Comparison of ENCODE assay signal across 26 cellular contexts in genomic region chr10:116913681-116914080, GRCh38.
A peak's percentile ranks its signal among the peaks of the same experiment; 100 is the strongest.
DNase-seq lines count a peak whose midpoint lies in the region; ATAC-seq, FAIRE-seq and TF ChIP-seq lines count a peak whose summit lies in the region.
"Had no signal": no experiment of that assay in that cellular context is flagged by ENCODE, and none has a peak within 500 bp of the region (broad histone marks: within the 10 kb centered on the region; RNA-seq: fewer than 3 reads in every experiment).

No MANE protein-coding gene starts in this region.

- H3K4me3 ChIP-seq in right atrium auricular region = no peak overlapping the region
- no peak overlapping the region for H3K4me3 ChIP-seq in kidney (ENCODE audit: low read length in 2 of 2)
- H3K4me3 ChIP-seq: BLaER1 had no signal

- no peaks in the 10 kb centered on the region for H3K9me3 Mint-ChIP-seq in immature natural killer cell
- no peaks in the 10 kb centered on the region for H3K9me3 Mint-ChIP-seq in activated CD4-positive, alpha-beta T cell treated with anti-CD3 and anti-CD28 coated beads, Interleukin-2, amount 10 ng/mL, durations not matched to agents 7 days and 5 days
- H3K9me3 Mint-ChIP-seq: CD4-positive, CD25-positive, alpha-beta regulatory T cell; CD8-positive, alpha-beta memory T cell had no signal

- no peaks in the 10 kb centered on the region for H3K27me3 ChIP-seq in right atrium auricular region
- H3K27me3 ChIP-seq: BE2C, BLaER1 had no signal

- peak; percentile 85 for ATAC-seq in Right ventricle myocardium superior (ENCODE audit: poor library complexity)
- ATAC-seq in left ventricle myocardium superior = peak; percentile 73

- POLR2A ChIA-PET in activated CD4-positive, alpha-beta T cell treated with anti-CD3 and anti-CD28 coated beads, Interleukin-2, amount 10 ng/mL, durations not matched to agents 7 days and 5 days (lab: Charles Lee) = no interaction called here

- H3K9ac ChIP-seq in kidney (ENCODE audit: low read length in 2 of 2) = no peak overlapping the region
- H3K9ac ChIP-seq: BLaER1 had no signal

- no peaks in the 10 kb centered on the region for H3K36me3 Mint-ChIP-seq in immature natural killer cell
- no peaks in the 10 kb centered on the region for H3K36me3 Mint-ChIP-seq in activated CD4-positive, alpha-beta T cell treated with anti-CD3 and anti-CD28 coated beads, Interleukin-2, amount 10 ng/mL, durations not matched to agents 7 days and 5 days (ENCODE audit: low read depth)
- H3K36me3 Mint-ChIP-seq: CD4-positive, alpha-beta memory T cell; CD4-positive, CD25-positive, alpha-beta regulatory T cell; CD8-positive, alpha-beta memory T cell had no signal

- no peak overlapping the region for H3K27ac Mint-ChIP-seq in immature natural killer cell
- no peak overlapping the region for H3K27ac Mint-ChIP-seq in activated CD4-positive, alpha-beta T cell treated with anti-CD3 and anti-CD28 coated beads, Interleukin-2, amount 10 ng/mL, durations not matched to agents 7 days and 5 days
- H3K27ac Mint-ChIP-seq: CD4-positive, alpha-beta memory T cell; CD4-positive, CD25-positive, alpha-beta regulatory T cell; CD8-positive, alpha-beta memory T cell had no signal

- H3K4me1 ChIP-seq in right atrium auricular region (no peaks in the 10 kb centered on the region), kidney (ENCODE audit: control insufficient read depth in 1 of 2, insufficient read depth in 1 of 2, low read depth in 1 of 2, low read length in 2 of 2) (no peaks in the 10 kb centered on the region)
- H3K4me1 ChIP-seq: BE2C, BLaER1, Caco-2 had no signal

- H3K9me3 ChIP-seq in right atrium auricular region (no peaks in the 10 kb centered on the region), kidney (ENCODE audit: control insufficient read depth in 1 of 2, low read length in 2 of 2) (no peaks in the 10 kb centered on the region)
- H3K9me3 ChIP-seq: BE2C, BLaER1, Caco-2 had no signal

- no peaks in the 10 kb centered on the region for H3K27me3 Mint-ChIP-seq in immature natural killer cell (ENCODE audit: low read depth in 3 of 3)
- H3K27me3 Mint-ChIP-seq in activated CD4-positive, alpha-beta T cell treated with anti-CD3 and anti-CD28 coated beads, Interleukin-2, amount 10 ng/mL, durations not matched to agents 7 days and 5 days = no peaks in the 10 kb centered on the region
- H3K27me3 Mint-ChIP-seq: CD4-positive, CD25-positive, alpha-beta regulatory T cell; CD8-positive, alpha-beta memory T cell had no signal

- H3K4me1 Mint-ChIP-seq in immature natural killer cell = no peaks in the 10 kb centered on the region
- no peaks in the 10 kb centered on the region for H3K4me1 Mint-ChIP-seq in activated CD4-positive, alpha-beta T cell treated with anti-CD3 and anti-CD28 coated beads, Interleukin-2, amount 10 ng/mL, durations not matched to agents 7 days and 5 days
- H3K4me1 Mint-ChIP-seq: CD4-positive, alpha-beta memory T cell; CD4-positive, CD25-positive, alpha-beta regulatory T cell; CD8-positive, alpha-beta memory T cell had no signal

- H3K36me3 ChIP-seq in right atrium auricular region = no peaks in the 10 kb centered on the region
- H3K36me3 ChIP-seq in kidney (ENCODE audit: control insufficient read depth in 1 of 2, insufficient read depth in 2 of 2, low read length in 2 of 2) = peaks cover 0 to 8% of the 10 kb centered on the region in 2 donors
- H3K36me3 ChIP-seq: BE2C, BLaER1 had no signal

- no peak for DNase-seq in Right ventricle myocardium superior
- no peak for DNase-seq in right atrium auricular region (ENCODE audit: low spot score)
- peak; percentile 9 for DNase-seq in NCI-H446 treated with DMSO at 0.1 percent for 48 hours (lab: John Stamatoyannopoulos, UW)
- DNase-seq in left ventricle myocardium superior = peak; percentile 44
- DNase-seq in kidney = peak; percentile 27
- DNase-seq in immature natural killer cell = no peak
- DNase-seq in activated CD4-positive, alpha-beta T cell treated with anti-CD3 and anti-CD28 coated beads, Interleukin-2, amount 10 ng/mL, durations not matched to agents 7 days and 5 days = no peak
- no peak for DNase-seq in COLO668 (lab: John Stamatoyannopoulos, UW; ENCODE audit: unreplicated experiment)
- DNase-seq: 8988T; ACHN; BE2C; C1 segment of cervical spinal cord; Caco-2; Calu3; CD4-positive, alpha-beta memory T cell; CD4-positive, CD25-positive, alpha-beta regulatory T cell; CD8-positive, alpha-beta memory T cell; DMS79 treated with DMSO at 0.1 percent for 48 hours; GF-D8 had no signal

- CTCF ChIA-PET in activated CD4-positive, alpha-beta T cell treated with anti-CD3 and anti-CD28 coated beads, Interleukin-2, amount 10 ng/mL, durations not matched to agents 7 days and 5 days (lab: Charles Lee) = interaction anchor here (0.6 kb wide), 1 partner anchor 9 kb away, joined by 3 read pairs; no protein-coding TSS in a partner anchor

- TF ChIP-seq CTCF in right atrium auricular region (IDR thresholded peaks at IDR 0.05) = no peak
- no peak for TF ChIP-seq CTCF in kidney (IDR thresholded peaks at IDR 0.05; ENCODE audit: borderline replicate concordance, extremely low read depth, insufficient read depth)

- no peak for FAIRE-seq in kidney (lab: Jason Lieb, UNC)
- FAIRE-seq: A204.1, D721Med, G401.6, GM12891, GM19239 had no signal

- no peak overlapping the region for H3K27ac ChIP-seq in right atrium auricular region
- no peak overlapping the region for H3K27ac ChIP-seq in kidney (ENCODE audit: low read depth in 2 of 2, low read length in 2 of 2)
- H3K27ac ChIP-seq: BLaER1 had no signal

- H3K4me3 Mint-ChIP-seq in immature natural killer cell = no peak overlapping the region
- H3K4me3 Mint-ChIP-seq in activated CD4-positive, alpha-beta T cell treated with anti-CD3 and anti-CD28 coated beads, Interleukin-2, amount 10 ng/mL, durations not matched to agents 7 days and 5 days = no peak overlapping the region
- H3K4me3 Mint-ChIP-seq: CD14-positive monocyte; CD4-positive, alpha-beta memory T cell; CD4-positive, CD25-positive, alpha-beta regulatory T cell; CD8-positive, alpha-beta memory T cell had no signal

- intact Hi-C loops in Right ventricle myocardium superior (cut with DNase I) = loop anchor here (10.0 kb wide), 1 partner anchor 51 kb away; no protein-coding TSS in a partner anchor
- intact Hi-C loops in left ventricle myocardium superior (cut with micrococcal nuclease) = no loop called here
- intact Hi-C loops in kidney (cut with DNase I) = no loop called here

Comparison
In these comparisons a context has a peak if more than half of its experiments do, and no peak if none do; other contexts are left out.
1. DNase-seq: peak in NCI-H446 treated with DMSO at 0.1 percent for 48 hours (single experiment), left ventricle myocardium superior (single experiment) and kidney (single experiment); none in Right ventricle myocardium superior (single experiment), right atrium auricular region (single experiment), immature natural killer cell (0 of 3), activated CD4-positive, alpha-beta T cell treated with anti-CD3 and anti-CD28 coated beads, Interleukin-2, amount 10 ng/mL, durations not matched to agents 7 days and 5 days (single experiment) and COLO668 (single experiment).